ENCODE assay signal across 2 cellular contexts in the genomic region with DNA sequence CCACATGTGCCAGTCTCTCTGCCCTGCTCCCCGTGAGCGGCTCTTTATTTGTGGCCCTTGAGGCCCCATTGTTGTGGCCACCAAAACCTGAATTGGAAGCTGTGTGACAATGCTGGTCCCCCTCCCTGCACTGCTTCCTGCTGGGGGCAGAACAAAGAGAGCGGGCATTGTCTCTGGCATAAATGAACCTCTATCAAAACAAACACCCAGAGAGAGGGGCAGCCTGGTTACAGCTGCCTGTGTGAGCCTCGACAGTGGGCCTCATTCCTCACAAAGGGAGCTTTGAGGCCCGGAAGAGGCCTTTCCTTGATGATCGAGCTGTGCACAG.
TF ChIP-seq lines count a peak whose summit lies in the region.

No MANE protein-coding gene starts in this region.

TF ChIP-seq in SK-N-SH, 30 proteins besides CTCF, POLR2A, EP300 and RAD21 (continued from another document):
- TF ChIP-seq, protein P1, sequence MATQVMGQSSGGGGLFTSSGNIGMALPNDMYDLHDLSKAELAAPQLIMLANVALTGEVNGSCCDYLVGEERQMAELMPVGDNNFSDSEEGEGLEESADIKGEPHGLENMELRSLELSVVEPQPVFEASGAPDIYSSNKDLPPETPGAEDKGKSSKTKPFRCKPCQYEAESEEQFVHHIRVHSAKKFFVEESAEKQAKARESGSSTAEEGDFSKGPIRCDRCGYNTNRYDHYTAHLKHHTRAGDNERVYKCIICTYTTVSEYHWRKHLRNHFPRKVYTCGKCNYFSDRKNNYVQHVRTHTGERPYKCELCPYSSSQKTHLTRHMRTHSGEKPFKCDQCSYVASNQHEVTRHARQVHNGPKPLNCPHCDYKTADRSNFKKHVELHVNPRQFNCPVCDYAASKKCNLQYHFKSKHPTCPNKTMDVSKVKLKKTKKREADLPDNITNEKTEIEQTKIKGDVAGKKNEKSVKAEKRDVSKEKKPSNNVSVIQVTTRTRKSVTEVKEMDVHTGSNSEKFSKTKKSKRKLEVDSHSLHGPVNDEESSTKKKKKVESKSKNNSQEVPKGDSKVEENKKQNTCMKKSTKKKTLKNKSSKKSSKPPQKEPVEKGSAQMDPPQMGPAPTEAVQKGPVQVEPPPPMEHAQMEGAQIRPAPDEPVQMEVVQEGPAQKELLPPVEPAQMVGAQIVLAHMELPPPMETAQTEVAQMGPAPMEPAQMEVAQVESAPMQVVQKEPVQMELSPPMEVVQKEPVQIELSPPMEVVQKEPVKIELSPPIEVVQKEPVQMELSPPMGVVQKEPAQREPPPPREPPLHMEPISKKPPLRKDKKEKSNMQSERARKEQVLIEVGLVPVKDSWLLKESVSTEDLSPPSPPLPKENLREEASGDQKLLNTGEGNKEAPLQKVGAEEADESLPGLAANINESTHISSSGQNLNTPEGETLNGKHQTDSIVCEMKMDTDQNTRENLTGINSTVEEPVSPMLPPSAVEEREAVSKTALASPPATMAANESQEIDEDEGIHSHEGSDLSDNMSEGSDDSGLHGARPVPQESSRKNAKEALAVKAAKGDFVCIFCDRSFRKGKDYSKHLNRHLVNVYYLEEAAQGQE (IDR thresholded peaks at IDR 0.05; ENCODE audit: low read depth, low read length), result no peak
- TF ChIP-seq, protein P2, sequence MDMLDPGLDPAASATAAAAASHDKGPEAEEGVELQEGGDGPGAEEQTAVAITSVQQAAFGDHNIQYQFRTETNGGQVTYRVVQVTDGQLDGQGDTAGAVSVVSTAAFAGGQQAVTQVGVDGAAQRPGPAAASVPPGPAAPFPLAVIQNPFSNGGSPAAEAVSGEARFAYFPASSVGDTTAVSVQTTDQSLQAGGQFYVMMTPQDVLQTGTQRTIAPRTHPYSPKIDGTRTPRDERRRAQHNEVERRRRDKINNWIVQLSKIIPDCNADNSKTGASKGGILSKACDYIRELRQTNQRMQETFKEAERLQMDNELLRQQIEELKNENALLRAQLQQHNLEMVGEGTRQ (IDR thresholded peaks at IDR 0.05; ENCODE audit: borderline replicate concordance, low read depth, low read length), result no peak
- TF ChIP-seq RXRA (IDR thresholded peaks at IDR 0.05; ENCODE audit: borderline replicate concordance, low read depth), result no peak
- TF ChIP-seq YY1 (IDR thresholded peaks at IDR 0.05; ENCODE audit: low read depth), result no peak
- no peak for TF ChIP-seq TAF1 (IDR thresholded peaks at IDR 0.05; ENCODE audit: borderline replicate concordance, low read depth, low read length)

TF ChIP-seq in SK-N-SH treated with all-trans-retinoic acid at 6 μM for 48 hours, 23 proteins besides CTCF, POLR2A, EP300 and RAD21 (continued from another document):
- TF ChIP-seq, protein P3, sequence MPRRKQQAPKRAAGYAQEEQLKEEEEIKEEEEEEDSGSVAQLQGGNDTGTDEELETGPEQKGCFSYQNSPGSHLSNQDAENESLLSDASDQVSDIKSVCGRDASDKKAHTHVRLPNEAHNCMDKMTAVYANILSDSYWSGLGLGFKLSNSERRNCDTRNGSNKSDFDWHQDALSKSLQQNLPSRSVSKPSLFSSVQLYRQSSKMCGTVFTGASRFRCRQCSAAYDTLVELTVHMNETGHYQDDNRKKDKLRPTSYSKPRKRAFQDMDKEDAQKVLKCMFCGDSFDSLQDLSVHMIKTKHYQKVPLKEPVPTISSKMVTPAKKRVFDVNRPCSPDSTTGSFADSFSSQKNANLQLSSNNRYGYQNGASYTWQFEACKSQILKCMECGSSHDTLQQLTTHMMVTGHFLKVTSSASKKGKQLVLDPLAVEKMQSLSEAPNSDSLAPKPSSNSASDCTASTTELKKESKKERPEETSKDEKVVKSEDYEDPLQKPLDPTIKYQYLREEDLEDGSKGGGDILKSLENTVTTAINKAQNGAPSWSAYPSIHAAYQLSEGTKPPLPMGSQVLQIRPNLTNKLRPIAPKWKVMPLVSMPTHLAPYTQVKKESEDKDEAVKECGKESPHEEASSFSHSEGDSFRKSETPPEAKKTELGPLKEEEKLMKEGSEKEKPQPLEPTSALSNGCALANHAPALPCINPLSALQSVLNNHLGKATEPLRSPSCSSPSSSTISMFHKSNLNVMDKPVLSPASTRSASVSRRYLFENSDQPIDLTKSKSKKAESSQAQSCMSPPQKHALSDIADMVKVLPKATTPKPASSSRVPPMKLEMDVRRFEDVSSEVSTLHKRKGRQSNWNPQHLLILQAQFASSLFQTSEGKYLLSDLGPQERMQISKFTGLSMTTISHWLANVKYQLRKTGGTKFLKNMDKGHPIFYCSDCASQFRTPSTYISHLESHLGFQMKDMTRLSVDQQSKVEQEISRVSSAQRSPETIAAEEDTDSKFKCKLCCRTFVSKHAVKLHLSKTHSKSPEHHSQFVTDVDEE (CRISPR knock-in tag; IDR thresholded peaks at IDR 0.05), result no peak
- TF ChIP-seq ISL1 (CRISPR knock-in tag; IDR thresholded peaks at IDR 0.05), result no peak
- no peak for TF ChIP-seq RARB (CRISPR knock-in tag; IDR thresholded peaks at IDR 0.05)
- TF ChIP-seq ARNTL (CRISPR knock-in tag; IDR thresholded peaks at IDR 0.05; ENCODE audit: borderline replicate concordance, low read depth), result no peak
- TF ChIP-seq GLIS3 (CRISPR knock-in tag; IDR thresholded peaks at IDR 0.05), result no peak
- TF ChIP-seq, protein P4, sequence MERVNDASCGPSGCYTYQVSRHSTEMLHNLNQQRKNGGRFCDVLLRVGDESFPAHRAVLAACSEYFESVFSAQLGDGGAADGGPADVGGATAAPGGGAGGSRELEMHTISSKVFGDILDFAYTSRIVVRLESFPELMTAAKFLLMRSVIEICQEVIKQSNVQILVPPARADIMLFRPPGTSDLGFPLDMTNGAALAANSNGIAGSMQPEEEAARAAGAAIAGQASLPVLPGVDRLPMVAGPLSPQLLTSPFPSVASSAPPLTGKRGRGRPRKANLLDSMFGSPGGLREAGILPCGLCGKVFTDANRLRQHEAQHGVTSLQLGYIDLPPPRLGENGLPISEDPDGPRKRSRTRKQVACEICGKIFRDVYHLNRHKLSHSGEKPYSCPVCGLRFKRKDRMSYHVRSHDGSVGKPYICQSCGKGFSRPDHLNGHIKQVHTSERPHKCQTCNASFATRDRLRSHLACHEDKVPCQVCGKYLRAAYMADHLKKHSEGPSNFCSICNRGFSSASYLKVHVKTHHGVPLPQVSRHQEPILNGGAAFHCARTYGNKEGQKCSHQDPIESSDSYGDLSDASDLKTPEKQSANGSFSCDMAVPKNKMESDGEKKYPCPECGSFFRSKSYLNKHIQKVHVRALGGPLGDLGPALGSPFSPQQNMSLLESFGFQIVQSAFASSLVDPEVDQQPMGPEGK (CRISPR knock-in tag; IDR thresholded peaks at IDR 0.05; ENCODE audit: borderline replicate concordance), result no peak
- no peak for TF ChIP-seq PPARA (CRISPR knock-in tag; IDR thresholded peaks at IDR 0.05; ENCODE audit: borderline replicate concordance)
- TF ChIP-seq ZFP3 (CRISPR knock-in tag; IDR thresholded peaks at IDR 0.05), result no peak
- TF ChIP-seq ESRRG (CRISPR knock-in tag; IDR thresholded peaks at IDR 0.05), result no peak
- no peak for TF ChIP-seq CSDC2 (CRISPR knock-in tag; IDR thresholded peaks at IDR 0.05)
